ENCODE assay signal across 3 cellular contexts in genomic region chr16:54873716-54874373, GRCh38. TPM values are rescaled to one million over a fixed set of nuclear protein-coding genes. Genes with fewer than 3 reads are reported as not detected.
"Had no signal": no experiment of that assay in that cellular context is flagged by ENCODE, and none has a peak within 500 bp of the region (broad histone marks: within the 10 kb centered on the region; RNA-seq: fewer than 3 reads in every experiment).

No MANE protein-coding gene starts in this region.

RNA-seq across cellular contexts. Expression of gene IRX5, which starts 56.8 kb away (rescaled TPM):
- total RNA-seq: sigmoid colon, temporal lobe had no signal
- polyA plus RNA-seq: naive thymus-derived CD4-positive, alpha-beta T cell; sigmoid colon had no signal
